8 cellular contexts compared by ENCODE assay signal in genomic region chr14:24307575-24308341, GRCh38. TPM values are rescaled to one million over a fixed set of nuclear protein-coding genes. Genes with fewer than 3 reads are reported as not detected.
DNase-seq lines count a peak whose midpoint lies in the region; ATAC-seq, FAIRE-seq and TF ChIP-seq lines count a peak whose summit lies in the region.

A gene with protein sequence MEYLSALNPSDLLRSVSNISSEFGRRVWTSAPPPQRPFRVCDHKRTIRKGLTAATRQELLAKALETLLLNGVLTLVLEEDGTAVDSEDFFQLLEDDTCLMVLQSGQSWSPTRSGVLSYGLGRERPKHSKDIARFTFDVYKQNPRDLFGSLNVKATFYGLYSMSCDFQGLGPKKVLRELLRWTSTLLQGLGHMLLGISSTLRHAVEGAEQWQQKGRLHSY (minus strand): TSS chr14:24307977. CDS start chr14:24307858, 119 bp downstream.

- H4K20me1 ChIP-seq in fibroblast of lung (ENCODE audit: control insufficient read depth, extremely low read depth, insufficient read depth, low read length) (no peaks in the 10 kb centered on the region), neural progenitor cell (ENCODE audit: low read depth) (no peaks in the 10 kb centered on the region)

- ATAC-seq in GM19452 (IDR thresholded peaks at IDR 0.05; ENCODE audit: unreplicated experiment), result no peak
- no peak for ATAC-seq in HG03378 (IDR thresholded peaks at IDR 0.05; ENCODE audit: unreplicated experiment)

- H3F3A ChIP-seq in neural progenitor cell (ENCODE audit: low read depth), result no peaks in the 10 kb centered on the region

- peak; percentile 94 to 97 for TF ChIP-seq CTCF in fibroblast of lung (conservative IDR thresholded peaks at IDR 0.05 in 1 of 2, IDR thresholded peaks at IDR 0.05 in 1 of 2; ENCODE audit: low read depth in 1 of 2, low read length in 2 of 2)
- peak; percentile 92 for TF ChIP-seq CTCF in neural progenitor cell (IDR thresholded peaks at IDR 0.05)

- H3K4me2 ChIP-seq in fibroblast of lung (ENCODE audit: extremely low read depth, insufficient read depth, low read length), result no peak within 1 kb of the TSS
- H3K4me2 ChIP-seq in neural progenitor cell, result no peak within 1 kb of the TSS

- H3K27ac ChIP-seq in fibroblast of lung (ENCODE audit: insufficient read depth, low read length), result no peak within 1 kb of the TSS
- H3K27ac ChIP-seq in neural progenitor cell, result no peak within 1 kb of the TSS

- peaks cover 10% of the 10 kb centered on the region for H3K27me3 Mint-ChIP-seq in neural progenitor cell (ENCODE audit: insufficient read depth, low read depth)

- DNase-seq in DMS79 treated with DMSO at 0.1 percent for 48 hours (lab: John Stamatoyannopoulos, UW) (peak; percentile 37), HPDE6-E6E7 (ENCODE audit: extremely low spot score) (peak; percentile 54), RCC 7860 (ENCODE audit: low spot score) (peak; percentile 24), fibroblast of lung (ENCODE audit: low read depth in 2 of 2) (peak; percentile 22 to 53), neural progenitor cell (ENCODE audit: low spot score) (peak; percentile 66)
- DNase-seq in activated effector memory CD4-positive, alpha-beta T cell treated with Interleukin-2 at 50 U/mL for 16 hours, result peak; percentile 33

- H3K27ac Mint-ChIP-seq in neural progenitor cell, result no peak within 1 kb of the TSS

- FAIRE-seq in RCC 7860 (lab: Jason Lieb, UNC), result no peak

- H3K4me1 Mint-ChIP-seq in neural progenitor cell, result peaks cover 5% of the 10 kb centered on the region

- H3K9me3 ChIP-seq in fibroblast of lung (ENCODE audit: control insufficient read depth, insufficient read depth, low read depth, low read length) (no peaks in the 10 kb centered on the region), neural progenitor cell (ENCODE audit: low read depth) (no peaks in the 10 kb centered on the region)

- H3K4me3 ChIP-seq in fibroblast of lung (replicated peaks in 1 of 4; ENCODE audit: control extremely low read depth in 1 of 4, insufficient read depth in 1 of 4, low read depth in 3 of 4, low read length in 4 of 4), result no peak within 1 kb of the TSS
- H3K4me3 ChIP-seq in neural progenitor cell, result no peak within 1 kb of the TSS

- no peaks in the 10 kb centered on the region for H3K9me3 Mint-ChIP-seq in neural progenitor cell

- peaks cover 13% of the 10 kb centered on the region for H3K36me3 ChIP-seq in fibroblast of lung (ENCODE audit: control insufficient read depth, insufficient read depth, low read length)
- H3K36me3 ChIP-seq in neural progenitor cell, result no peaks in the 10 kb centered on the region

- H3K4me3 Mint-ChIP-seq in neural progenitor cell, result no peak within 1 kb of the TSS

- H3K27me3 ChIP-seq in fibroblast of lung (ENCODE audit: control insufficient read depth, insufficient read depth, low read length) (no peaks in the 10 kb centered on the region), neural progenitor cell (no peaks in the 10 kb centered on the region)

- H2AFZ ChIP-seq in fibroblast of lung (ENCODE audit: low read length) (no peak within 1 kb of the TSS), neural progenitor cell (replicated peaks) (no peak within 1 kb of the TSS)

- H3K36me3 Mint-ChIP-seq in neural progenitor cell, result peaks cover 16% of the 10 kb centered on the region

- H3K79me2 ChIP-seq in fibroblast of lung (ENCODE audit: control insufficient read depth, insufficient read depth, low read length), result no peaks in the 10 kb centered on the region
- H3K79me2 ChIP-seq in neural progenitor cell (ENCODE audit: low read depth), result no peaks in the 10 kb centered on the region

- H3K4me1 ChIP-seq in fibroblast of lung (ENCODE audit: control insufficient read depth, extremely low read depth, insufficient read depth, low read length) (peaks cover 9% of the 10 kb centered on the region), neural progenitor cell (no peaks in the 10 kb centered on the region)

- H3K9ac ChIP-seq in fibroblast of lung (ENCODE audit: insufficient read depth, low read length), result no peak within 1 kb of the TSS
- H3K9ac ChIP-seq in neural progenitor cell, result no peak within 1 kb of the TSS

RNA-seq across cellular contexts. Expression of the gene that starts here (rescaled TPM):
- total RNA-seq in fibroblast of lung, result 0.33 and 0.51 TPM in 2 replicates
- polyA plus RNA-seq in fibroblast of lung, result 0.35 and 0.42 TPM in 2 replicates
- polyA plus RNA-seq in fibroblast of lung (2012), result 0.31 and 0.58 TPM in 2 replicates
- polyA minus RNA-seq in fibroblast of lung (ENCODE audit: low replicate concordance), result not detected in 2 replicates
- total RNA-seq in neural progenitor cell (ENCODE audit: low replicate concordance), result 0.12 TPM in 1 of 2 replicates, not detected in the other

Comparison
In these comparisons a context has a peak if more than half of its experiments do, and no peak if none do; other contexts are left out.
1. Peak in DNase-seq in fibroblast of lung; RNA of the gene not detected or under 1 TPM.
2. Peak in DNase-seq in neural progenitor cell; RNA of the gene not detected or under 1 TPM.